Comparison of ENCODE assay signal across 12 cellular contexts in genomic region chr19:6059996-6060599, GRCh38. TPM values are rescaled to one million over a fixed set of nuclear protein-coding genes. Genes with fewer than 3 reads are reported as not detected.
A peak's percentile ranks its signal among the peaks of the same experiment; 100 is the strongest.
DNase-seq lines count a peak whose midpoint lies in the region; ATAC-seq, FAIRE-seq and TF ChIP-seq lines count a peak whose summit lies in the region.
"Had no signal": no experiment of that assay in that cellular context is flagged by ENCODE, and none has a peak within 500 bp of the region (broad histone marks: within the 10 kb centered on the region; RNA-seq: fewer than 3 reads in every experiment).

No MANE protein-coding gene starts in this region.

- peak overlapping the region; percentile 60 to 88; a peak in 3 of 4 replicates for H3K9ac ChIP-seq in K562 (ENCODE audit: insufficient read depth in 1 of 2, low read depth in 2 of 2, low read length in 2 of 2)
- no peak overlapping the region for H3K9ac ChIP-seq in mesendoderm (ENCODE audit: low read length)

- H3K4me1 ChIP-seq in right cardiac atrium (ENCODE audit: control insufficient read depth, insufficient read depth, low read length) (peaks cover 45% of the 10 kb centered on the region), heart left ventricle (peaks cover 0 to 90% (median 54%) of the 10 kb centered on the region in 12 donors), K562 (replicated peaks in 1 of 2; ENCODE audit: control insufficient read depth in 2 of 2, insufficient read depth in 2 of 2, low read length in 2 of 2) (peaks cover 60 to 70% of the 10 kb centered on the region in 2 experiments), mesendoderm (ENCODE audit: control insufficient read depth, low read depth, low read length) (peaks cover 6% of the 10 kb centered on the region), uterus (peaks cover 41 to 56% of the 10 kb centered on the region in 2 donors)

- intact Hi-C loops in right cardiac atrium (cut with DNase I) = loop anchor here in 2 of 4 donors (5.0 kb wide), 1 partner anchor 47 kb away; no protein-coding TSS in a partner anchor
- intact Hi-C loops in heart left ventricle (cut with DNase I) = loop anchor here in 5 of 10 donors (5.0 kb wide), 4 partner anchors 37 to 312 kb away; partner anchors contain the start of gene ALKBH7 (in 1 of the 5)
- intact Hi-C loops in K562 (cut with micrococcal nuclease) = no loop called here
- intact Hi-C loops in uterus (cut with DNase I; ENCODE audit: low total_unique reads) = loop anchor here (5.0 kb wide), 1 partner anchor 47 kb away; no protein-coding TSS in a partner anchor

- no peak overlapping the region for H2AK5ac ChIP-seq in mesendoderm (ENCODE audit: low read length)

- in situ Hi-C loops in K562 (cut with MboI) = loop anchor here (5.0 kb wide), 1 partner anchor 62 kb away; no protein-coding TSS in a partner anchor

- no peaks in the 10 kb centered on the region for H3K79me1 ChIP-seq in mesendoderm (ENCODE audit: low read length)

- ATAC-seq in right cardiac atrium (no peak), heart left ventricle (no peak), K562 (no peak; the same call in 2 of the 3 replicates), HG03439 (IDR thresholded peaks at IDR 0.05; ENCODE audit: unreplicated experiment) (no peak)
- ATAC-seq: PC-3 had no signal

- H4K5ac ChIP-seq in mesendoderm (ENCODE audit: low read length) = no peak overlapping the region

- no peak for TF ChIP-seq RAD21 in K562 (CRISPR knock-in tag; conservative IDR thresholded peaks at IDR 0.05 in 1 of 2, IDR thresholded peaks at IDR 0.05 in 1 of 2)

- H4K8ac ChIP-seq in mesendoderm (ENCODE audit: low read depth, low read length) = no peak overlapping the region

- no peaks in the 10 kb centered on the region for H3K36me3 ChIP-seq in heart left ventricle
- H3K36me3 ChIP-seq in K562 (ENCODE audit: control insufficient read depth, insufficient read depth, low read length) = peaks cover 4% of the 10 kb centered on the region; the same call in 1 of the 3 replicates
- H3K36me3 ChIP-seq in mesendoderm (ENCODE audit: control insufficient read depth, insufficient read depth, low read length) = no peaks in the 10 kb centered on the region
- H3K36me3 ChIP-seq in uterus = no peaks in the 10 kb centered on the region
- H3K36me3 ChIP-seq: BE2C had no signal

- TF ChIP-seq CTCF in heart left ventricle (IDR thresholded peaks at IDR 0.05) (no peak), K562 (IDR thresholded peaks at IDR 0.05 in 2 of 3, conservative IDR thresholded peaks at IDR 0.05 in 1 of 3; ENCODE audit: insufficient read depth in 2 of 3, low read depth in 1 of 3, low read length in 3 of 3) (no peak), uterus (IDR thresholded peaks at IDR 0.05) (no peak)

- H2BK5ac ChIP-seq in mesendoderm (ENCODE audit: low read length) = no peak overlapping the region

- H3K9me3 ChIP-seq in right cardiac atrium (ENCODE audit: control insufficient read depth, low read length) (no peaks in the 10 kb centered on the region), heart left ventricle (no peaks in the 10 kb centered on the region), K562 (replicated peaks; ENCODE audit: control insufficient read depth, insufficient read depth, low read depth, low read length) (no peaks in the 10 kb centered on the region), uterus (no peaks in the 10 kb centered on the region)
- H3K9me3 ChIP-seq: BE2C had no signal

- H4K20me1 ChIP-seq in K562 (replicated peaks; ENCODE audit: control insufficient read depth, insufficient read depth, low read length) = no peaks in the 10 kb centered on the region

- no TSS peak for BruUV-seq in K562 (replicated peaks; lab: Mats Ljungman, UMichigan)

- 76% methylated on average over 4 of the region's 4 CpGs for WGBS in right cardiac atrium
- WGBS in heart left ventricle, 4 donors = 92% methylated on average over 4 of the region's 4 CpGs
- WGBS in K562 (ENCODE audit: insufficient coverage, low coverage, missing lambda C conversion rate) = 45% methylated on average over 3 of the region's 4 CpGs
- WGBS in mesendoderm (ENCODE audit: extremely low coverage, insufficient coverage, low lambda C conversion rate) = no CpG with 5 or more reads among the region's 4 CpGs

- no peak overlapping the region for H3K4ac ChIP-seq in mesendoderm (ENCODE audit: low read depth, low read length)

- no peak for FAIRE-seq in K562 (lab: Jason Lieb, UNC)
- FAIRE-seq: endometrium, TTC549 had no signal

- no peak overlapping the region for H3K23ac ChIP-seq in mesendoderm (ENCODE audit: low read length)

- CTCF ChIA-PET in K562 (lab: Yijun Ruan, JAX; ENCODE audit: low intra/inter-chr PET ratio) = no interaction called here

- POLR2A ChIA-PET in K562 (lab: Yijun Ruan, JAX) = interaction anchor here (0.6 to 1.0 kb wide), 2 partner anchors 32 to 306 kb away, joined by 3 read pairs; no protein-coding TSS in a partner anchor

- H3K27ac ChIP-seq in right cardiac atrium (ENCODE audit: low read length) = peak overlapping the region; percentile 28
- H3K27ac ChIP-seq in heart left ventricle = peak overlapping the region in 6 of 12 donors; percentile 13 to 93 (median 53)
- peak overlapping the region; percentile 85 for H3K27ac ChIP-seq in K562 (ENCODE audit: extremely low read depth, low read depth, low read length)
- no peak overlapping the region for H3K27ac ChIP-seq in mesendoderm (ENCODE audit: low read depth, low read length)
- H3K27ac ChIP-seq in uterus = peak overlapping the region; percentile 87 to 95

- H3K4me3 ChIP-seq in right cardiac atrium (ENCODE audit: low read length) = no peak overlapping the region
- H3K4me3 ChIP-seq in heart left ventricle = no peak overlapping the region
- peak overlapping the region; percentile 6; the same call in 1 of the 2 replicates for H3K4me3 ChIP-seq in K562
- H3K4me3 ChIP-seq in mesendoderm (ENCODE audit: low read length) = no peak overlapping the region
- H3K4me3 ChIP-seq in uterus = no peak overlapping the region

- peak overlapping the region; percentile 73 for H3K56ac ChIP-seq in mesendoderm (ENCODE audit: low read length)

- no peaks in the 10 kb centered on the region for H3K9me1 ChIP-seq in K562 (ENCODE audit: control insufficient read depth, insufficient read depth, low read length)

- no peak overlapping the region for H3K18ac ChIP-seq in mesendoderm (ENCODE audit: low read length)

- peak overlapping the region; percentile 74 for H2AFZ ChIP-seq in K562 (ENCODE audit: low read depth, low read length)

- peaks cover 53% of the 10 kb centered on the region for H3K79me2 ChIP-seq in K562 (ENCODE audit: control insufficient read depth, insufficient read depth, low read length)
- H3K79me2 ChIP-seq in mesendoderm (ENCODE audit: control insufficient read depth, insufficient read depth, low read length) = no peaks in the 10 kb centered on the region

- no peak overlapping the region for H2BK15ac ChIP-seq in mesendoderm (replicated peaks; ENCODE audit: low read depth)

- DNase-seq in right cardiac atrium (no peak), heart left ventricle (no peak), K562 (ENCODE audit: extremely low read depth in 1 of 4, low spot score in 3 of 4) (no peak), mesendoderm (no peak), uterus (peak in 1 of 2 donors; percentile 15), NK-92 (lab: John Stamatoyannopoulos, UW; ENCODE audit: unreplicated experiment) (no peak)
- DNase-seq in effector CD4-positive, alpha-beta T cell = no peak

- no peak for TF ChIP-seq EP300 in K562 (IDR thresholded peaks at IDR 0.05; ENCODE audit: low read length)

- no peak for TF ChIP-seq POLR2A in heart left ventricle (IDR thresholded peaks at IDR 0.05)
- TF ChIP-seq POLR2A in K562 (conservative IDR thresholded peaks at IDR 0.05) = no peak
- no peak for TF ChIP-seq POLR2A in uterus (IDR thresholded peaks at IDR 0.05)

- H3K4me2 ChIP-seq in K562 (ENCODE audit: insufficient read depth, low read length) = peak overlapping the region; percentile 67
- no peak overlapping the region for H3K4me2 ChIP-seq in mesendoderm (ENCODE audit: low read length)

- no peak overlapping the region for H2BK120ac ChIP-seq in mesendoderm (ENCODE audit: low read depth, low read length)

- H3K27me3 ChIP-seq in right cardiac atrium (ENCODE audit: control insufficient read depth, insufficient read depth) (no peaks in the 10 kb centered on the region), heart left ventricle (no peaks in the 10 kb centered on the region), K562 (ENCODE audit: control insufficient read depth in 2 of 2, insufficient read depth in 2 of 2, low read length in 2 of 2) (no peaks in the 10 kb centered on the region), mesendoderm (ENCODE audit: insufficient read depth, low read length, poor library complexity) (no peaks in the 10 kb centered on the region), uterus (no peaks in the 10 kb centered on the region)
- H3K27me3 ChIP-seq: BE2C had no signal

TF ChIP-seq in K562, 482 proteins besides CTCF, POLR2A, EP300 and RAD21 (continues in another document):
- TF ChIP-seq OTX1 (CRISPR knock-in tag; IDR thresholded peaks at IDR 0.05) (0 out of 2 replicates have a peak, but pooled peaks have one; percentile 53), NFIC (IDR thresholded peaks at IDR 0.05) (peak; percentile 69)

RNA-seq across cellular contexts. Expression of gene RFX2, which starts 50.2 kb away (rescaled TPM):
- 10 to 100 TPM in 2 of 4 donors, 1 to 10 TPM in 2; 5.1 to 15.9 (median 9.6) TPM for total RNA-seq in right cardiac atrium
- polyA plus RNA-seq in right cardiac atrium = 8.2 TPM
- 10 to 100 TPM in 1 of 9 donors, 1 to 10 TPM in 8; 2.8 to 20.0 (median 5.8) TPM for total RNA-seq in heart left ventricle
- polyA plus RNA-seq in heart left ventricle = 1 to 10 TPM; 6.9 to 7.0 TPM
- total RNA-seq in K562 (2011; cell fraction: chromatin; rRNA removed; ENCODE audit: low replicate concordance) = 29.2 and 31.8 TPM in 2 replicates
- total RNA-seq in K562 (2011; cell fraction: nucleolus; rRNA removed) = 18.3 and 22.4 TPM in 2 replicates
- 18.6 and 20.1 TPM in 2 replicates for total RNA-seq in K562 (2011; cell fraction: nucleoplasm; rRNA removed)
- total RNA-seq in K562 (2014; rRNA removed) = 18.7 and 24.0 TPM in 2 replicates
- 4.4 and 5.3 TPM in 2 replicates for total RNA-seq in K562 (2014; rRNA removed; fragmentation: Illumina TruSeq; extraction: Trizol)
- 7.4 and 7.6 TPM in 2 replicates for total RNA-seq in K562 (2015; rRNA removed; fragmentation: Illumina TruSeq; extraction: Trizol)
- 18.3 and 18.9 TPM in 2 replicates for total RNA-seq in K562 (2021)
- 8.7 and 9.8 TPM in 2 replicates for polyA plus RNA-seq in K562 (2011; rRNA removed)
- 14.8 and 32.1 TPM in 2 replicates for polyA plus RNA-seq in K562 (2011; cell fraction: cytosol; rRNA removed)
- 20.8 and 44.3 TPM in 2 replicates for polyA plus RNA-seq in K562 (2011; cell fraction: nucleus; rRNA removed)
- polyA plus RNA-seq in K562 (2012) = 10.9 and 12.9 TPM in 2 replicates
- 9.4 and 11.3 TPM in 2 replicates for polyA plus RNA-seq in K562 (2014; fragmentation: Illumina TruSeq; extraction: Trizol)
- polyA plus RNA-seq in K562 (2014; fragmentation: Nextera tagmentation; extraction: Ambion mirVana) = 1 to 10 TPM; 3.6 to 4.4 TPM
- polyA plus RNA-seq in K562 (2014; rRNA removed) = 11.1 and 11.4 TPM in 2 replicates
- polyA minus RNA-seq in K562 (2011; rRNA and poly(A)+ RNA removed) = 8.9 and 11.7 TPM in 2 replicates
- polyA minus RNA-seq in K562 (2011; cell fraction: cytosol; rRNA and poly(A)+ RNA removed) = 10.7 and 12.8 TPM in 2 replicates
- 9.2 and 11.2 TPM in 2 replicates for polyA minus RNA-seq in K562 (2011; cell fraction: nucleus; rRNA and poly(A)+ RNA removed)
- 2.2 TPM for polyA plus RNA-seq in mesendoderm (2013, experiment 1 of 2)
- polyA plus RNA-seq in mesendoderm (2013, experiment 2 of 2) = 2.3 TPM
- total RNA-seq in uterus = 10 to 100 TPM; 10.5 to 77.9 (median 22.8) TPM
